ENCODE assay signal across 19 cellular contexts in genomic region chr12:28908646-28909045, GRCh38.
A peak's percentile ranks its signal among the peaks of the same experiment; 100 is the strongest.
DNase-seq lines count a peak whose midpoint lies in the region; ATAC-seq, FAIRE-seq and TF ChIP-seq lines count a peak whose summit lies in the region.
"Had no signal": no experiment of that assay in that cellular context is flagged by ENCODE, and none has a peak within 500 bp of the region (broad histone marks: within the 10 kb centered on the region; RNA-seq: fewer than 3 reads in every experiment).

No MANE protein-coding gene starts in this region.

- H3K79me2 ChIP-seq in GM23248 (ENCODE audit: insufficient read depth) (no peaks in the 10 kb centered on the region), astrocyte (ENCODE audit: insufficient read depth, low read length) (no peaks in the 10 kb centered on the region)

- no peak for FAIRE-seq in astrocyte (lab: Jason Lieb, UNC)
- no peak for FAIRE-seq in HTR-8/SVneo (lab: Jason Lieb, UNC)
- FAIRE-seq: GM12878, H1 had no signal

- H3K36me3 ChIP-seq in GM23248 (ENCODE audit: low read depth): no peaks in the 10 kb centered on the region
- no peaks in the 10 kb centered on the region for H3K36me3 ChIP-seq in astrocyte (ENCODE audit: insufficient read depth, low read length)
- H3K36me3 ChIP-seq: BE2C had no signal

- in situ Hi-C loops in GM23248 (cut with MboI): no loop called here

- H3K4me3 ChIP-seq in GM23248 (no peak overlapping the region), astrocyte (ENCODE audit: insufficient read depth, low read depth, low read length) (no peak overlapping the region)
- H3K4me3 ChIP-seq: GM12878 had no signal

- H3K36me3 Mint-ChIP-seq in astrocyte (ENCODE audit: low read depth, unreplicated experiment): no peaks in the 10 kb centered on the region
- H3K36me3 Mint-ChIP-seq: CD4-positive, CD25-positive, alpha-beta regulatory T cell; CD8-positive, alpha-beta memory T cell had no signal

- H2AFZ ChIP-seq in GM23248 (no peak overlapping the region), astrocyte (ENCODE audit: low read depth, low read length) (no peak overlapping the region)

- H3K4me1 Mint-ChIP-seq in astrocyte (ENCODE audit: low read depth, unreplicated experiment): no peaks in the 10 kb centered on the region
- H3K4me1 Mint-ChIP-seq: CD4-positive, CD25-positive, alpha-beta regulatory T cell; CD8-positive, alpha-beta memory T cell; H9 had no signal

- DNase-seq in GM23248 (peak; percentile 24), astrocyte (ENCODE audit: low read depth) (no peak), fibroblast of peridontal ligament (ENCODE audit: extremely low read depth) (peak; percentile 25), HTR-8/SVneo (ENCODE audit: insufficient read length, low spot score) (no peak), substantia nigra (lab: John Stamatoyannopoulos, UW) (no peak), sciatic nerve (ENCODE audit: low spot score) (no peak)
- DNase-seq: 8988T; BE2C; C1 segment of cervical spinal cord; CD4-positive, CD25-positive, alpha-beta regulatory T cell; CD8-positive, alpha-beta memory T cell; COR-L47; DMS 273 treated with DMSO at 0.1 percent for 48 hours; DMS53; DND-41; H9 had no signal

- ATAC-seq in HG03571 (IDR thresholded peaks at IDR 0.05; ENCODE audit: unreplicated experiment) (no peak), sciatic nerve (no peak)
- ATAC-seq: GM12878 had no signal

- no peaks in the 10 kb centered on the region for H4K20me1 ChIP-seq in GM23248 (ENCODE audit: insufficient read depth)
- H4K20me1 ChIP-seq in astrocyte (ENCODE audit: insufficient read depth, low read length): no peaks in the 10 kb centered on the region

- H3K27ac Mint-ChIP-seq in astrocyte (ENCODE audit: unreplicated experiment): no peak overlapping the region
- H3K27ac Mint-ChIP-seq: CD4-positive, CD25-positive, alpha-beta regulatory T cell; CD8-positive, alpha-beta memory T cell; H9 had no signal

- H3K27ac ChIP-seq in GM23248 (0 out of 2 replicates have a peak overlapping the region, but pooled peaks have one; percentile 28), astrocyte (ENCODE audit: low read depth, low read length) (peak overlapping the region; percentile 43), substantia nigra (ENCODE audit: low read depth, low read length, poor library complexity, severe bottlenecking) (no peak overlapping the region)

- H3K27me3 Mint-ChIP-seq in astrocyte (ENCODE audit: low read depth, unreplicated experiment): no peaks in the 10 kb centered on the region
- H3K27me3 Mint-ChIP-seq: CD8-positive, alpha-beta memory T cell had no signal

- H3K4me1 ChIP-seq in GM23248 (ENCODE audit: insufficient read depth) (peaks cover 15% of the 10 kb centered on the region), astrocyte (ENCODE audit: insufficient read depth, low read length) (no peaks in the 10 kb centered on the region)
- H3K4me1 ChIP-seq: BE2C had no signal

- H3K27me3 ChIP-seq in GM23248 (replicated peaks; ENCODE audit: insufficient read depth): no peaks in the 10 kb centered on the region
- no peaks in the 10 kb centered on the region for H3K27me3 ChIP-seq in astrocyte (ENCODE audit: insufficient read depth, low read length)
- H3K27me3 ChIP-seq: BE2C had no signal

- H3K9ac ChIP-seq in GM23248: no peak overlapping the region
- no peak overlapping the region for H3K9ac ChIP-seq in astrocyte (ENCODE audit: low read length)

- intact Hi-C loops in sciatic nerve (cut with DNase I): no loop called here

- H3K9me3 ChIP-seq in GM23248 (ENCODE audit: low read depth): peaks cover 2% of the 10 kb centered on the region
- H3K9me3 ChIP-seq in astrocyte (ENCODE audit: insufficient read depth, low read depth, low read length): peaks cover 3% of the 10 kb centered on the region
- H3K9me3 ChIP-seq: BE2C had no signal

- H3K4me2 ChIP-seq in GM23248 (ENCODE audit: unreplicated experiment) (no peak overlapping the region), astrocyte (ENCODE audit: low read length) (no peak overlapping the region)

- H3F3A ChIP-seq in GM23248 (ENCODE audit: insufficient read depth): no peaks in the 10 kb centered on the region; the same call in 1 of the 2 replicates

- TF ChIP-seq CTCF in astrocyte (IDR thresholded peaks at IDR 0.05; ENCODE audit: insufficient read depth, low read depth, low read length): no peak

- no peaks in the 10 kb centered on the region for H3K9me2 ChIP-seq in GM23248 (ENCODE audit: insufficient read depth)

- no peak overlapping the region for H3K4me3 Mint-ChIP-seq in astrocyte (ENCODE audit: unreplicated experiment)
- H3K4me3 Mint-ChIP-seq: CD4-positive, CD25-positive, alpha-beta regulatory T cell; CD8-positive, alpha-beta memory T cell; H9 had no signal

- peaks cover 15% of the 10 kb centered on the region for H3K9me3 Mint-ChIP-seq in astrocyte (ENCODE audit: unreplicated experiment)

- WGBS in GM23248 (ENCODE audit: low coverage in 1 of 2, low lambda C conversion rate in 2 of 2, missing lambda C conversion rate in 2 of 2), 2 experiments: 83 to 85% methylated on average over 1 of the region's 1 CpG

Comparison
In these comparisons a context has a peak if more than half of its experiments do, and no peak if none do; other contexts are left out.
1. DNase-seq: peak in GM23248 (single experiment) and fibroblast of peridontal ligament (single experiment); none in astrocyte (single experiment), HTR-8/SVneo (single experiment), substantia nigra (0 of 49) and sciatic nerve (single experiment).